Comparison of ENCODE assay signal across 18 cellular contexts in the genomic region with DNA sequence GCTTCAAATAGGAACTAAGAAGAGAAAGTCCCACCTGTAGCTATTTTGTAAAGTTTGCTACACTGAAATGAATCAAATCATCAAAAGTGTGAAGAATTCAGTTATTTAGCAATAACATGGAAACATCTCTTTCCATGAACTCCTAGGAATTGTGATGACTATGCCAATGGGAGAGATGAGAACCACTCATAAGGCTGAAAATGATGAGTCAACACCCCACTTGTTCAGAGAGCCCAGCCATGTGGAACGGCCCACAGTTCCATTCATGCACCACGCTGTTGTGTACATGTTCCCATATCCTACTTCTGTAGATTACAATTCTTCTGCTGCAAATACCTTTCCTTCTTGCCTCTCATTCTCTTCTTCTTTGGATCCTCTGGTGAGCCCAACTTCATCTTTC.
DNase-seq lines count a peak whose midpoint lies in the region; ATAC-seq and TF ChIP-seq lines count a peak whose summit lies in the region.
"Had no signal": no experiment of that assay in that cellular context is flagged by ENCODE, and none has a peak within 500 bp of the region (broad histone marks: within the 10 kb centered on the region; RNA-seq: fewer than 3 reads in every experiment).

No MANE protein-coding gene starts in this region.

- no peaks in the 10 kb centered on the region for H3K4me1 ChIP-seq in breast epithelium
- H3K4me1 ChIP-seq: transverse colon had no signal

- ATAC-seq in GM18868 (IDR thresholded peaks at IDR 0.05; ENCODE audit: unreplicated experiment) (peak; percentile 90), HG02763 (IDR thresholded peaks at IDR 0.05; ENCODE audit: unreplicated experiment) (peak; percentile 51), HG02571 (IDR thresholded peaks at IDR 0.05; ENCODE audit: unreplicated experiment) (no peak), GM18505 (IDR thresholded peaks at IDR 0.05; ENCODE audit: unreplicated experiment) (no peak)
- ATAC-seq: stimulated activated naive CD8-positive, alpha-beta T cell treated with anti-CD3 and anti-CD28 coated beads, Interleukin-15, Interleukin-2, amounts not matched to agents 100 U/mL and 50 U/mL, for 24 hours had no signal

- intact Hi-C loops in breast epithelium (cut with DNase I; ENCODE audit: low total_unique reads) = no loop called here

- H3K36me3 ChIP-seq in breast epithelium = no peaks in the 10 kb centered on the region
- H3K36me3 ChIP-seq: neural progenitor cell, transverse colon had no signal

- TF ChIP-seq CTCF in breast epithelium (IDR thresholded peaks at IDR 0.05) = no peak

- no peaks in the 10 kb centered on the region for H3K9me3 ChIP-seq in breast epithelium
- H3K9me3 ChIP-seq: transverse colon had no signal

- H3K27me3 ChIP-seq in breast epithelium = no peaks in the 10 kb centered on the region
- H3K27me3 ChIP-seq: hepatocyte, neural progenitor cell, transverse colon had no signal

- DNase-seq in NCI-H187 (lab: John Stamatoyannopoulos, UW) = peak; percentile 47 to 59
- DNase-seq in kidney glomerular epithelial cell (lab: John Stamatoyannopoulos, UW) = peak; percentile 47
- no peak for DNase-seq in breast epithelium (ENCODE audit: low spot score in 2 of 2)
- DNase-seq: activated CD4-positive, CD25-positive, alpha-beta regulatory T cell treated with anti-CD3 and anti-CD28 coated beads, Interleukin-2, amount 50 U/mL, for 72 hours; activated effector memory CD4-positive, alpha-beta T cell treated with anti-CD3 and anti-CD28 coated beads, Interleukin-2, amount 50 U/mL, for 16 hours; amniotic stem cell; central memory CD4-positive, alpha-beta T cell; kidney; NCI-H1417 treated with DMSO at 0.1 percent for 48 hours; NCI-H526; stimulated activated naive CD8-positive, alpha-beta T cell treated with anti-CD3 and anti-CD28 coated beads, Interleukin-15, Interleukin-2, amounts not matched to agents 100 U/mL and 50 U/mL, for 24 hours; transverse colon had no signal

- no peak overlapping the region for H3K27ac ChIP-seq in breast epithelium
- H3K27ac ChIP-seq: hepatocyte, neural progenitor cell, transverse colon had no signal

- no peak overlapping the region for H3K4me3 ChIP-seq in breast epithelium
- H3K4me3 ChIP-seq: hepatocyte, neural progenitor cell, transverse colon had no signal

- TF ChIP-seq POLR2A in breast epithelium (IDR thresholded peaks at IDR 0.05) = no peak
- no peak for TF ChIP-seq POLR2A in GM18505 (IDR thresholded peaks at IDR 0.05; ENCODE audit: borderline replicate concordance, extremely low read depth, insufficient read depth, insufficient read length)

Comparison
In these comparisons a context has a peak if more than half of its experiments do, and no peak if none do; other contexts are left out.
1. ATAC-seq: peak in GM18868 (single experiment) and HG02763 (single experiment); none in HG02571 (single experiment) and GM18505 (single experiment).
2. DNase-seq: peak in NCI-H187 (2 of 2) and kidney glomerular epithelial cell (single experiment); none in breast epithelium (0 of 2).